8 cellular contexts compared by ENCODE assay signal in genomic region chr2:201233192-201234166, GRCh38. TPM values are rescaled to one million over a fixed set of nuclear protein-coding genes. Genes with fewer than 3 reads are reported as not detected.
DNase-seq lines count a peak whose midpoint lies in the region; ATAC-seq and TF ChIP-seq lines count a peak whose summit lies in the region.

No MANE protein-coding gene starts in this region.

- TF ChIP-seq POLR2A in ovary (IDR thresholded peaks at IDR 0.05), result no peak

- intact Hi-C loops in CD4-positive, alpha-beta memory T cell (cut with micrococcal nuclease), result loop anchor here (2.0 to 10.0 kb wide), 4 partner anchors 217 to 1031 kb away; partner anchors contain the start of genes ALS2, NOP58, STRADB and TRAK2
- intact Hi-C loops in ovary (cut with DNase I), result loop anchor here in 2 of 4 donors (10.0 kb wide), 2 partner anchors 391 to 1171 kb away; no protein-coding TSS in a partner anchor

- no peaks in the 10 kb centered on the region for H3K9me3 Mint-ChIP-seq in CD4-positive, alpha-beta memory T cell
- H3K9me3 Mint-ChIP-seq in activated CD4-positive, alpha-beta memory T cell treated with anti-CD3 and anti-CD28 coated beads, Interleukin-2, amount 10 ng/mL, durations not matched to agents 7 days and 5 days, result no peaks in the 10 kb centered on the region

- H3K27me3 ChIP-seq in CD4-positive, alpha-beta memory T cell (ENCODE audit: insufficient read depth, low read length), result no peaks in the 10 kb centered on the region
- H3K27me3 ChIP-seq in ovary, result no peaks in the 10 kb centered on the region

- H3K4me1 Mint-ChIP-seq in CD4-positive, alpha-beta memory T cell, result peaks cover 37 to 70% (median 48%) of the 10 kb centered on the region in 4 donors
- H3K4me1 Mint-ChIP-seq in activated CD4-positive, alpha-beta memory T cell treated with anti-CD3 and anti-CD28 coated beads, Interleukin-2, amount 10 ng/mL, durations not matched to agents 7 days and 5 days, result peaks cover 64% of the 10 kb centered on the region

- TF ChIP-seq CTCF in epithelial cell of proximal tubule (conservative IDR thresholded peaks at IDR 0.05; ENCODE audit: low read depth, low read length), result no peak
- TF ChIP-seq CTCF in ovary (IDR thresholded peaks at IDR 0.05), result no peak

- no peaks in the 10 kb centered on the region for H3K27me3 Mint-ChIP-seq in CD4-positive, alpha-beta memory T cell
- no peaks in the 10 kb centered on the region for H3K27me3 Mint-ChIP-seq in activated CD4-positive, alpha-beta memory T cell treated with anti-CD3 and anti-CD28 coated beads, Interleukin-2, amount 10 ng/mL, durations not matched to agents 7 days and 5 days

- H3K36me3 Mint-ChIP-seq in CD4-positive, alpha-beta memory T cell, result peaks cover 16 to 18% of the 10 kb centered on the region in 2 donors
- H3K36me3 Mint-ChIP-seq in activated CD4-positive, alpha-beta memory T cell treated with anti-CD3 and anti-CD28 coated beads, Interleukin-2, amount 10 ng/mL, durations not matched to agents 7 days and 5 days (ENCODE audit: low read depth), result peaks cover 35% of the 10 kb centered on the region

- H3K36me3 ChIP-seq in CD4-positive, alpha-beta memory T cell (ENCODE audit: insufficient read depth, low read length), result no peaks in the 10 kb centered on the region
- H3K36me3 ChIP-seq in ovary (no peaks in the 10 kb centered on the region), urinary bladder (ENCODE audit: insufficient read depth) (no peaks in the 10 kb centered on the region)

- peak; percentile 84 to 94 (median 88) for DNase-seq in CD4-positive, alpha-beta memory T cell
- peak; percentile 92 for DNase-seq in NCI-H748 (lab: John Stamatoyannopoulos, UW; ENCODE audit: unreplicated experiment)
- DNase-seq in activated CD4-positive, alpha-beta memory T cell treated with anti-CD3 and anti-CD28 coated beads, Interleukin-2, amount 10 ng/mL, durations not matched to agents 7 days and 5 days, result peak; percentile 91
- DNase-seq in epithelial cell of proximal tubule (ENCODE audit: low read depth), result peak; percentile 65
- DNase-seq in ovary, result peak; percentile 53 to 63 (median 58)

- peak overlapping the region; percentile 91 to 98 (median 97) for H3K4me3 Mint-ChIP-seq in CD4-positive, alpha-beta memory T cell
- H3K4me3 Mint-ChIP-seq in activated CD4-positive, alpha-beta memory T cell treated with anti-CD3 and anti-CD28 coated beads, Interleukin-2, amount 10 ng/mL, durations not matched to agents 7 days and 5 days, result peak overlapping the region; percentile 97

- H3K4me3 ChIP-seq in CD4-positive, alpha-beta memory T cell (ENCODE audit: low read length in 2 of 2), result peak overlapping the region; percentile 73 to 94
- peak overlapping the region; percentile 59 for H3K4me3 ChIP-seq in epithelial cell of proximal tubule (ENCODE audit: low read depth, low read length)
- peak overlapping the region; percentile 6 for H3K4me3 ChIP-seq in ovary
- H3K4me3 ChIP-seq in urinary bladder (ENCODE audit: low read depth, low read length), result peak overlapping the region; percentile 9

- POLR2A ChIA-PET in CD4-positive, alpha-beta memory T cell (lab: Charles Lee; ENCODE audit: partially characterized antibody), result interaction anchor here (0.6 to 4.6 kb wide), 35 partner anchors 16 to 1410 kb away, joined by 3 to 249 read pairs (median 6); partner anchors contain the start of genes CASP10, CASP8, CFLAR and CLK1
- POLR2A ChIA-PET in activated CD4-positive, alpha-beta memory T cell treated with anti-CD3 and anti-CD28 coated beads, Interleukin-2, amount 10 ng/mL, durations not matched to agents 7 days and 5 days (lab: Charles Lee), result interaction anchor here (0.6 to 4.6 kb wide), 39 partner anchors 12 to 1033 kb away, joined by 3 to 290 read pairs (median 6); partner anchors contain the start of genes ALS2, CASP10, CASP8 and CFLAR

- peaks cover 60% of the 10 kb centered on the region for H3K4me1 ChIP-seq in CD4-positive, alpha-beta memory T cell (ENCODE audit: insufficient read depth, low read length)
- H3K4me1 ChIP-seq in ovary (ENCODE audit: insufficient read depth), result peaks cover 5% of the 10 kb centered on the region
- H3K4me1 ChIP-seq in urinary bladder (ENCODE audit: insufficient read depth), result no peaks in the 10 kb centered on the region

- H3K9me3 ChIP-seq in CD4-positive, alpha-beta memory T cell (ENCODE audit: control insufficient read depth in 1 of 2, low read length in 2 of 2), result no peaks in the 10 kb centered on the region
- H3K9me3 ChIP-seq in ovary, result no peaks in the 10 kb centered on the region

- ATAC-seq in GM19372 (IDR thresholded peaks at IDR 0.05; ENCODE audit: low read depth, unreplicated experiment) (peak; percentile 88), HG03457 (IDR thresholded peaks at IDR 0.05; ENCODE audit: unreplicated experiment) (peak; percentile 83)

- TF ChIP-seq EP300 in ovary (IDR thresholded peaks at IDR 0.05), result no peak

- CTCF ChIA-PET in CD4-positive, alpha-beta memory T cell (lab: Charles Lee; ENCODE audit: partially characterized antibody), result interaction anchor here (0.9 to 4.6 kb wide), 40 partner anchors 9 to 548 kb away, joined by 3 to 280 read pairs (median 11); partner anchors contain the start of genes ALS2, CASP10, CASP8 and CFLAR
- CTCF ChIA-PET in activated CD4-positive, alpha-beta memory T cell treated with anti-CD3 and anti-CD28 coated beads, Interleukin-2, amount 10 ng/mL, durations not matched to agents 7 days and 5 days (lab: Charles Lee), result interaction anchor here (0.6 to 4.5 kb wide), 35 partner anchors 13 to 547 kb away, joined by 3 to 317 read pairs (median 11); partner anchors contain the start of genes ALS2, CASP10, CASP8 and CFLAR

- 57 to 60% (median 59%) methylated on average over 17 of the region's 17 CpGs for WGBS in ovary, 3 donors
- 72% methylated on average over 17 of the region's 17 CpGs for WGBS in urinary bladder

- H3K27ac ChIP-seq in CD4-positive, alpha-beta memory T cell (ENCODE audit: low read depth, low read length), result peak overlapping the region; percentile 84
- H3K27ac ChIP-seq in ovary (no peak overlapping the region), urinary bladder (ENCODE audit: low read depth) (no peak overlapping the region)

- peak overlapping the region; percentile 88 to 97 (median 96) for H3K27ac Mint-ChIP-seq in CD4-positive, alpha-beta memory T cell
- peak overlapping the region; percentile 97 for H3K27ac Mint-ChIP-seq in activated CD4-positive, alpha-beta memory T cell treated with anti-CD3 and anti-CD28 coated beads, Interleukin-2, amount 10 ng/mL, durations not matched to agents 7 days and 5 days

RNA-seq across cellular contexts. Expression of gene CASP8, which starts 26.9 kb away (rescaled TPM):
- total RNA-seq in CD4-positive, alpha-beta memory T cell, result 100 to 1,000 TPM; 199 to 200 TPM
- 100 to 1,000 TPM in 1 of 2 donors, 10 to 100 TPM in 1; 30.6 to 108 TPM for polyA plus RNA-seq in CD4-positive, alpha-beta memory T cell
- 100 to 1,000 TPM in 1 of 2 experiments, 10 to 100 TPM in 1; 99.8 to 102 TPM for total RNA-seq in activated CD4-positive, alpha-beta memory T cell treated with anti-CD3 and anti-CD28 coated beads, Interleukin-2, amount 10 ng/mL, durations not matched to agents 7 days and 5 days
- total RNA-seq in epithelial cell of proximal tubule, result 8.2 and 9.9 TPM in 2 replicates
- total RNA-seq in ovary, result 10 to 100 TPM in 5 of 7 donors, 1 to 10 TPM in 2; 8.4 to 17.0 (median 12.6) TPM
- polyA plus RNA-seq in ovary, result 10 to 100 TPM in 1 of 2 donors, 1 to 10 TPM in 1; 6.7 to 20.2 TPM
- 29.9 TPM for total RNA-seq in urinary bladder
- 9.3 TPM for polyA plus RNA-seq in urinary bladder

RNA-seq across cellular contexts. Expression of gene CASP10, which starts 50.5 kb away (rescaled TPM):
- 10 to 100 TPM; 30.6 to 36.6 TPM for total RNA-seq in CD4-positive, alpha-beta memory T cell
- polyA plus RNA-seq in CD4-positive, alpha-beta memory T cell, result 10 to 100 TPM; 15.3 to 15.5 TPM
- 10 to 100 TPM; 47.8 to 51.3 TPM for total RNA-seq in activated CD4-positive, alpha-beta memory T cell treated with anti-CD3 and anti-CD28 coated beads, Interleukin-2, amount 10 ng/mL, durations not matched to agents 7 days and 5 days
- total RNA-seq in epithelial cell of proximal tubule (1.1 and 3.8 TPM in 2 replicates), ovary (10 to 100 TPM in 1 of 7 donors, 1 to 10 TPM in 6; 2.1 to 19.0 (median 3.8) TPM), urinary bladder (19.2 TPM)
- polyA plus RNA-seq in ovary (1 to 10 TPM; 2.4 to 7.8 TPM), urinary bladder (3.4 TPM)

Comparison
In these comparisons a context has a peak if more than half of its experiments do, and no peak if none do; other contexts are left out.
1. H3K4me3 ChIP-seq: peak in every context shown above with its lines; median percentile 84 in CD4-positive, alpha-beta memory T cell; 59 in epithelial cell of proximal tubule; 9 in urinary bladder; 6 in ovary.